In genomic region chr3:18258492-18258891, GRCh38 we compare ENCODE assay signal across 26 cellular contexts.
DNase-seq lines count a peak whose midpoint lies in the region; ATAC-seq, FAIRE-seq and TF ChIP-seq lines count a peak whose summit lies in the region.
"Had no signal": no experiment of that assay in that cellular context is flagged by ENCODE, and none has a peak within 500 bp of the region (broad histone marks: within the 10 kb centered on the region; RNA-seq: fewer than 3 reads in every experiment).

No MANE protein-coding gene starts in this region.

- no peak overlapping the region for H3K27ac ChIP-seq in GM12878 (ENCODE audit: control insufficient read depth, insufficient read depth)
- H3K27ac ChIP-seq: esophagus squamous epithelium, stomach, upper lobe of left lung had no signal

- no peaks in the 10 kb centered on the region for H3K4me1 ChIP-seq in GM12878 (ENCODE audit: control insufficient read depth, insufficient read depth, low read length)
- H3K4me1 ChIP-seq: esophagus squamous epithelium, stomach, upper lobe of left lung had no signal

- no peak overlapping the region for H2AFZ ChIP-seq in GM12878 (ENCODE audit: control insufficient read depth, low read depth, low read length)

- WGBS in GM12878 (ENCODE audit: insufficient coverage, insufficient replicate concordance, low lambda C conversion rate, missing lambda C conversion rate) = 4% methylated on average over 7 of the region's 7 CpGs

- BruUV-seq in GM12878 (replicated peaks; lab: Mats Ljungman, UMichigan) = no TSS peak

- peak; percentile 15 for DNase-seq in activated CD4-positive, alpha-beta T cell treated with anti-CD3 and anti-CD28 coated beads for 48 hours
- no peak for DNase-seq in activated CD4-positive, alpha-beta T cell treated with anti-CD3 and anti-CD28 coated beads for 1 hour
- DNase-seq in GM12878 (ENCODE audit: low read depth, low spot score) = no peak
- no peak for DNase-seq in occipital lobe (lab: John Stamatoyannopoulos, UW)
- no peak for DNase-seq in KG1 (lab: John Stamatoyannopoulos, UW)
- DNase-seq in stimulated activated naive CD8-positive, alpha-beta T cell treated with anti-CD3 and anti-CD28 coated beads, Interleukin-15, amount 100 ng/mL, for 72 hours = no peak
- DNase-seq: 8988T; activated CD4-positive, alpha-beta T cell treated with anti-CD3 and anti-CD28 coated beads, Interleukin-2, amount 50 U/mL, for 48 hours; activated naive CD4-positive, alpha-beta T cell treated with anti-CD3 and anti-CD28 coated beads, Interleukin-2, amount 50 U/mL, for 16 hours; activated T-cell treated with anti-CD3 and anti-CD28 coated beads, Interleukin-2, amount 50 U/mL, for 24 hours; cerebellar nuclear complex; COR-L47; effector CD8-positive, alpha-beta T cell; esophagus squamous epithelium; H9; left cardiac atrium; natural killer cell; NCI-H1436; NCI-H69; SHP77 treated with DMSO at 0.1 percent for 48 hours; stomach; upper lobe of left lung had no signal

- H3K27me3 ChIP-seq in GM12878 (replicated peaks in 1 of 2; ENCODE audit: control insufficient read depth in 2 of 2, insufficient read depth in 2 of 2, low read length in 1 of 2) = no peaks in the 10 kb centered on the region
- H3K27me3 ChIP-seq: esophagus squamous epithelium, stomach, upper lobe of left lung had no signal

- ATAC-seq in GM19468 (IDR thresholded peaks at IDR 0.05; ENCODE audit: extremely low read depth, unreplicated experiment) (peak; percentile 26), HG03280 (IDR thresholded peaks at IDR 0.05; ENCODE audit: unreplicated experiment) (peak; percentile 79), GM12878 (peak; percentile 72)
- no peak for ATAC-seq in stimulated activated naive CD8-positive, alpha-beta T cell treated with anti-CD3 and anti-CD28 coated beads, Interleukin-15, amount 100 ng/mL, for 72 hours
- ATAC-seq: left cardiac atrium, natural killer cell had no signal

- H3K4me3 Mint-ChIP-seq in stimulated activated naive CD8-positive, alpha-beta T cell treated with anti-CD3 and anti-CD28 coated beads, Interleukin-15, amount 100 ng/mL, for 72 hours = no peak overlapping the region
- H3K4me3 Mint-ChIP-seq: activated T-cell treated with anti-CD3 and anti-CD28 coated beads, Interleukin-2, amount 50 U/mL, for 24 hours; H9; natural killer cell; T-helper 1 cell treated with Interleukin-12 subunit alpha and Interleukin-12 subunit beta and Interleukin-4 antibody, amounts not matched to agents 30 μg/mL and 1 μg/mL, for 36 hours had no signal

- H3K9me3 Mint-ChIP-seq in stimulated activated naive CD8-positive, alpha-beta T cell treated with anti-CD3 and anti-CD28 coated beads, Interleukin-15, amount 100 ng/mL, for 72 hours = no peaks in the 10 kb centered on the region
- H3K9me3 Mint-ChIP-seq: activated T-cell treated with anti-CD3 and anti-CD28 coated beads, Interleukin-2, amount 50 U/mL, for 24 hours; H9; natural killer cell; T-helper 1 cell treated with Interleukin-12 subunit alpha and Interleukin-12 subunit beta and Interleukin-4 antibody, amounts not matched to agents 30 μg/mL and 1 μg/mL, for 36 hours had no signal

- peaks cover 6% of the 10 kb centered on the region for H3K27me3 Mint-ChIP-seq in stimulated activated naive CD8-positive, alpha-beta T cell treated with anti-CD3 and anti-CD28 coated beads, Interleukin-15, amount 100 ng/mL, for 72 hours
- H3K27me3 Mint-ChIP-seq: activated T-cell treated with anti-CD3 and anti-CD28 coated beads, Interleukin-2, amount 50 U/mL, for 24 hours had no signal

- TF ChIP-seq POLR2A in GM12878 (IDR thresholded peaks at IDR 0.05; ENCODE audit: low read depth, low read length) = no peak

- RAD21 ChIA-PET in GM12878 (lab: Charles Lee; ENCODE audit: unreplicated experiment) = no interaction called here

- no peak for FAIRE-seq in GM12878 (lab: Jason Lieb, UNC)
- FAIRE-seq: astrocyte had no signal

- H3K79me2 ChIP-seq in GM12878 (ENCODE audit: control insufficient read depth, insufficient read depth, low read length) = no peaks in the 10 kb centered on the region

- in situ Hi-C loops in GM12878 (cut with MboI) = no loop called here

- H3K36me3 ChIP-seq in GM12878 (ENCODE audit: control insufficient read depth in 2 of 2, insufficient read depth in 2 of 2, low read length in 1 of 2) = no peaks in the 10 kb centered on the region
- H3K36me3 ChIP-seq: esophagus squamous epithelium, stomach, upper lobe of left lung had no signal

- H3K9me3 ChIP-seq in GM12878 (replicated peaks; ENCODE audit: control insufficient read depth, insufficient read depth, low read length) = no peaks in the 10 kb centered on the region
- H3K9me3 ChIP-seq: esophagus squamous epithelium, stomach, upper lobe of left lung had no signal

- TF ChIP-seq CTCF in GM12878 (IDR thresholded peaks at IDR 0.05 in 2 of 3, conservative IDR thresholded peaks at IDR 0.05 in 1 of 3; ENCODE audit: control insufficient read depth in 2 of 3, extremely low read depth in 1 of 3, insufficient read depth in 1 of 3, low read depth in 3 of 3, low read length in 3 of 3) = no peak

- H3K9ac ChIP-seq in GM12878 (ENCODE audit: control insufficient read depth, insufficient read depth, low read length) = no peak overlapping the region

- no peak overlapping the region for H3K27ac Mint-ChIP-seq in stimulated activated naive CD8-positive, alpha-beta T cell treated with anti-CD3 and anti-CD28 coated beads, Interleukin-15, amount 100 ng/mL, for 72 hours
- H3K27ac Mint-ChIP-seq: activated T-cell treated with anti-CD3 and anti-CD28 coated beads, Interleukin-2, amount 50 U/mL, for 24 hours; H9; natural killer cell; T-helper 1 cell treated with Interleukin-12 subunit alpha and Interleukin-12 subunit beta and Interleukin-4 antibody, amounts not matched to agents 30 μg/mL and 1 μg/mL, for 36 hours had no signal

- no peaks in the 10 kb centered on the region for H4K20me1 ChIP-seq in GM12878 (ENCODE audit: control insufficient read depth, insufficient read depth)

- no peak overlapping the region for H3K4me3 ChIP-seq in GM12878
- H3K4me3 ChIP-seq: esophagus squamous epithelium, stomach, upper lobe of left lung had no signal

- no peak for TF ChIP-seq EP300 in GM12878 (IDR thresholded peaks at IDR 0.05; ENCODE audit: borderline replicate concordance in 1 of 2, control insufficient read depth in 1 of 2, low read depth in 2 of 2, low read length in 2 of 2)

- SMC1A ChIA-PET in GM12878 (lab: Charles Lee; ENCODE audit: uncharacterized antibody, unreplicated experiment) = no interaction called here

- H3K4me1 Mint-ChIP-seq in stimulated activated naive CD8-positive, alpha-beta T cell treated with anti-CD3 and anti-CD28 coated beads, Interleukin-15, amount 100 ng/mL, for 72 hours = no peaks in the 10 kb centered on the region
- H3K4me1 Mint-ChIP-seq: H9, natural killer cell had no signal

- no peak for TF ChIP-seq RAD21 in GM12878 (IDR thresholded peaks at IDR 0.05; ENCODE audit: insufficient read depth, low read depth, low read length)

- H3K4me2 ChIP-seq in GM12878 (ENCODE audit: control insufficient read depth, insufficient read depth) = no peak overlapping the region

- CTCF ChIA-PET in GM12878 (lab: Yijun Ruan, JAX) = no interaction called here

- POLR2A ChIA-PET in GM12878 (lab: Charles Lee) = no interaction called here

- intact Hi-C loops in GM12878 (cut with micrococcal nuclease; ENCODE audit: unreplicated experiment) = no loop called here

TF ChIP-seq in GM12878, 131 proteins besides CTCF, POLR2A, EP300 and RAD21:
- no peak for TF ChIP-seq ZNF592 (IDR thresholded peaks at IDR 0.05)
- no peak for TF ChIP-seq E2F4 (IDR thresholded peaks at IDR 0.05; ENCODE audit: low read depth, low read length)
